6 cellular contexts compared by ENCODE assay signal in genomic region chr12:47957671-47958070, GRCh38. TPM values are rescaled to one million over a fixed set of nuclear protein-coding genes. Genes with fewer than 3 reads are reported as not detected.
"Had no signal": no experiment of that assay in that cellular context is flagged by ENCODE, and none has a peak within 500 bp of the region (broad histone marks: within the 10 kb centered on the region; RNA-seq: fewer than 3 reads in every experiment).

No MANE protein-coding gene starts in this region.

RNA-seq across cellular contexts. Expression of gene COL2A1, which starts 46.6 kb away (rescaled TPM):
- total RNA-seq: PC-9, Right ventricle myocardium inferior, Right ventricle myocardium superior, RPMI7951, SJSA1, T-cell had no signal
